In the genomic region with DNA sequence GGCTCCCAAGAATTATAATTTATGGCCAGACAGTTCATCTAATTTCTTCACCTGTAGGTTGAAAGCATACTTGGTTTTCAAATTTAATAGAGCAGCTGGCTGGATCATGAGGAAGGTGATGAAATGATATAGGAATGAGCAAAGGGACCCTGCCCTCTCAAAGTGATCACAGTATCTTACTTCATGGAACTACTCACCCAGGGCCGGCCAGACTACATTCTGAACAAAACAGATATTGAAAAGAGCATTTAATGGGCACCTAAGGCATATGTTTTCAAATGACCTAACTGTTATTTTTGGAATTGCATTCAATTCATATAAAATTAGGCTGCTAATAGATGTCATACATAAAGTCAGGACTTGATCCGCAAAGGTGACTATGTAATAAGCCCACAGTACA, we compare ENCODE assay signal across 12 cellular contexts.
"Had no signal": no experiment of that assay in that cellular context is flagged by ENCODE, and none has a peak within 500 bp of the region (broad histone marks: within the 10 kb centered on the region; RNA-seq: fewer than 3 reads in every experiment).

No MANE protein-coding gene starts in this region.

- H3K4me3 Mint-ChIP-seq: activated naive CD4-positive, alpha-beta T cell treated with anti-CD3 and anti-CD28 coated beads, Interleukin-2, amount 50 U/mL, for 24 hours; activated T-cell treated with anti-CD3 and anti-CD28 coated beads, Interleukin-2, amount 50 U/mL, for 24 hours; neural progenitor cell had no signal

- H3K27me3 ChIP-seq: breast epithelium, gastroesophageal sphincter, neural progenitor cell, suprapubic skin had no signal

- H3K36me3 Mint-ChIP-seq: activated naive CD4-positive, alpha-beta T cell treated with anti-CD3 and anti-CD28 coated beads, Interleukin-2, amount 50 U/mL, for 24 hours; neural progenitor cell had no signal

- H3K9me3 ChIP-seq: breast epithelium, gastroesophageal sphincter, suprapubic skin had no signal

- H3K27ac ChIP-seq: breast epithelium, neural progenitor cell, suprapubic skin had no signal

- H3K4me1 ChIP-seq: breast epithelium had no signal

- H3K36me3 ChIP-seq: breast epithelium, neural progenitor cell, suprapubic skin had no signal

- H3K9me3 Mint-ChIP-seq: activated naive CD4-positive, alpha-beta T cell treated with anti-CD3 and anti-CD28 coated beads, Interleukin-2, amount 50 U/mL, for 24 hours; activated T-cell treated with anti-CD3 and anti-CD28 coated beads, Interleukin-2, amount 50 U/mL, for 24 hours; neural progenitor cell had no signal

- H3K27me3 Mint-ChIP-seq: activated naive CD4-positive, alpha-beta T cell treated with anti-CD3 and anti-CD28 coated beads, Interleukin-2, amount 50 U/mL, for 24 hours; activated T-cell treated with anti-CD3 and anti-CD28 coated beads, Interleukin-2, amount 50 U/mL, for 24 hours had no signal

- ATAC-seq: activated CD4-positive, CD25-positive, alpha-beta regulatory T cell treated with anti-CD3 and anti-CD28 coated beads, Interleukin-2, amount 50 U/mL, for 24 hours; gastroesophageal sphincter had no signal

- DNase-seq: activated CD4-positive, alpha-beta T cell treated with anti-CD3 and anti-CD28 coated beads, Interleukin-2, amount 50 U/mL, for 4 hours; activated effector memory CD4-positive, alpha-beta T cell treated with Interleukin-2 at 50 U/mL for 16 hours; activated T-cell treated with anti-CD3 and anti-CD28 coated beads, Interleukin-2, amount 50 U/mL, for 24 hours; amygdala; stimulated activated CD4-positive, alpha-beta T cell treated with anti-CD3 and anti-CD28 coated beads, Interleukin-2, amount 100 ng/mL, for 24 hours; stimulated activated naive CD4-positive, alpha-beta T cell treated with Interleukin-2 at 50 U/mL for 16 hours had no signal

- H3K27ac Mint-ChIP-seq: activated naive CD4-positive, alpha-beta T cell treated with anti-CD3 and anti-CD28 coated beads, Interleukin-2, amount 50 U/mL, for 24 hours; activated T-cell treated with anti-CD3 and anti-CD28 coated beads, Interleukin-2, amount 50 U/mL, for 24 hours; neural progenitor cell had no signal

- H3K4me3 ChIP-seq: breast epithelium, gastroesophageal sphincter, neural progenitor cell, suprapubic skin had no signal
